ENCODE assay signal across 1 cellular context in genomic region chr2:186592137-186592875, GRCh38.
TF ChIP-seq lines count a peak whose summit lies in the region.

No MANE protein-coding gene starts in this region.

TF ChIP-seq in K562, 482 proteins besides CTCF, POLR2A, EP300 and RAD21 (continued from another document):
- TF ChIP-seq ARID4B (CRISPR knock-in tag; IDR thresholded peaks at IDR 0.05) (no peak), JUND (IDR thresholded peaks at IDR 0.05; ENCODE audit: borderline replicate concordance, low read depth, low read length) (no peak), JUND (tag; IDR thresholded peaks at IDR 0.05; ENCODE audit: borderline replicate concordance, low read depth, low read length) (0 out of 3 replicates have a peak, but pooled peaks have one; percentile 23), IRF9 (tag; IDR thresholded peaks at IDR 0.05) (no peak), CREM (IDR thresholded peaks at IDR 0.05; ENCODE audit: low read depth) (0 out of 2 replicates have a peak, but pooled peaks have one; percentile 25), RERE (CRISPR knock-in tag; IDR thresholded peaks at IDR 0.05; ENCODE audit: borderline replicate concordance) (no peak), ATF3 (IDR thresholded peaks at IDR 0.05) (peak; percentile 48), ATF3 (CRISPR knock-in tag; conservative IDR thresholded peaks at IDR 0.05) (no peak), KDM5B (IDR thresholded peaks at IDR 0.05; ENCODE audit: insufficient replicate concordance, low read depth, low read length) (peak; percentile 29), ATF1 (CRISPR knock-in tag; IDR thresholded peaks at IDR 0.05) (no peak), ATF1 (tag; IDR thresholded peaks at IDR 0.05) (peak; percentile 34; the same call in 1 of the 2 replicates), MEIS2 (IDR thresholded peaks at IDR 0.05; ENCODE audit: partially characterized antibody) (no peak), PRDM10 (IDR thresholded peaks at IDR 0.05; ENCODE audit: partially characterized antibody) (peak; percentile 42), ZNF224 (CRISPR knock-in tag; IDR thresholded peaks at IDR 0.05) (no peak)
